Comparison of ENCODE assay signal across 24 cellular contexts in genomic region chr19:46384396-46384795, GRCh38. TPM values are rescaled to one million over a fixed set of nuclear protein-coding genes. Genes with fewer than 3 reads are reported as not detected.
DNase-seq lines count a peak whose midpoint lies in the region; FAIRE-seq and TF ChIP-seq lines count a peak whose summit lies in the region.
"Had no signal": no experiment of that assay in that cellular context is flagged by ENCODE, and none has a peak within 500 bp of the region (broad histone marks: within the 10 kb centered on the region; RNA-seq: fewer than 3 reads in every experiment).

No MANE protein-coding gene starts in this region.

- peak overlapping the region; percentile 49 for H3K27ac Mint-ChIP-seq in endothelial cell (ENCODE audit: unreplicated experiment)
- peak overlapping the region; percentile 45 for H3K27ac Mint-ChIP-seq in nephron progenitor cell
- H3K27ac Mint-ChIP-seq: activated CD8-positive, alpha-beta memory T cell treated with anti-CD3 and anti-CD28 coated beads, Interleukin-2, amount 10 ng/mL, durations not matched to agents 7 days and 5 days; activated T-helper 17 cell treated with anti-CD3 and anti-CD28 coated beads, Interleukin-2, amount 50 U/mL, for 72 hours; effector memory CD8-positive, alpha-beta T cell had no signal

- H3K4me3 Mint-ChIP-seq in endothelial cell (ENCODE audit: unreplicated experiment) (no peak overlapping the region), nephron progenitor cell (no peak overlapping the region)
- H3K4me3 Mint-ChIP-seq: activated CD8-positive, alpha-beta memory T cell treated with anti-CD3 and anti-CD28 coated beads, Interleukin-2, amount 10 ng/mL, durations not matched to agents 7 days and 5 days; activated T-helper 17 cell treated with anti-CD3 and anti-CD28 coated beads, Interleukin-2, amount 50 U/mL, for 72 hours; effector memory CD8-positive, alpha-beta T cell; naive B cell had no signal

- peaks cover 11% of the 10 kb centered on the region for H3K27me3 Mint-ChIP-seq in endothelial cell (ENCODE audit: unreplicated experiment)
- no peaks in the 10 kb centered on the region for H3K27me3 Mint-ChIP-seq in nephron progenitor cell (ENCODE audit: low read depth, poor library complexity)
- H3K27me3 Mint-ChIP-seq: activated CD8-positive, alpha-beta memory T cell treated with anti-CD3 and anti-CD28 coated beads, Interleukin-2, amount 10 ng/mL, durations not matched to agents 7 days and 5 days; activated T-helper 17 cell treated with anti-CD3 and anti-CD28 coated beads, Interleukin-2, amount 50 U/mL, for 72 hours; effector memory CD8-positive, alpha-beta T cell; naive B cell had no signal

- peaks cover 60% of the 10 kb centered on the region for H3K36me3 Mint-ChIP-seq in endothelial cell (ENCODE audit: low read depth, unreplicated experiment)
- H3K36me3 Mint-ChIP-seq in nephron progenitor cell (ENCODE audit: low read depth) = peaks cover 89% of the 10 kb centered on the region

- H3K4me1 Mint-ChIP-seq in endothelial cell (ENCODE audit: unreplicated experiment) = peaks cover 1% of the 10 kb centered on the region
- peaks cover 18% of the 10 kb centered on the region for H3K4me1 Mint-ChIP-seq in nephron progenitor cell
- H3K4me1 Mint-ChIP-seq: activated CD8-positive, alpha-beta memory T cell treated with anti-CD3 and anti-CD28 coated beads, Interleukin-2, amount 10 ng/mL, durations not matched to agents 7 days and 5 days; activated T-helper 17 cell treated with anti-CD3 and anti-CD28 coated beads, Interleukin-2, amount 50 U/mL, for 72 hours had no signal

- TF ChIP-seq CTCF in endothelial cell (IDR thresholded peaks at IDR 0.05; ENCODE audit: unreplicated experiment) = no peak
- TF ChIP-seq CTCF in nephron progenitor cell (IDR thresholded peaks at IDR 0.05) = no peak

- no peak for FAIRE-seq in RCC 7860 (lab: Jason Lieb, UNC)
- FAIRE-seq: TTC549 had no signal

- peaks cover 3% of the 10 kb centered on the region for H3K9me3 Mint-ChIP-seq in endothelial cell (ENCODE audit: unreplicated experiment)
- H3K9me3 Mint-ChIP-seq in nephron progenitor cell = peaks cover 15% of the 10 kb centered on the region
- H3K9me3 Mint-ChIP-seq: activated T-helper 17 cell treated with anti-CD3 and anti-CD28 coated beads, Interleukin-2, amount 50 U/mL, for 72 hours; effector memory CD8-positive, alpha-beta T cell had no signal

- DNase-seq in D341Med (ENCODE audit: low spot score) (peak; percentile 83), NCI-H1694 (lab: John Stamatoyannopoulos, UW) (peak; percentile 49), endothelial cell (ENCODE audit: low spot score) (no peak), nephron progenitor cell (no peak), RCC 7860 (ENCODE audit: low spot score) (no peak), H4 (ENCODE audit: low spot score) (no peak), NK-92 (lab: John Stamatoyannopoulos, UW; ENCODE audit: unreplicated experiment) (no peak), NCI-H128 (lab: John Stamatoyannopoulos, UW; ENCODE audit: unreplicated experiment) (no peak)
- DNase-seq: activated CD8-positive, alpha-beta memory T cell treated with anti-CD3 and anti-CD28 coated beads, Interleukin-2, amount 10 ng/mL, durations not matched to agents 7 days and 5 days; effector memory CD8-positive, alpha-beta T cell; H7; mesenchymal stem cell; naive B cell; NCI-H1417; NCI-H526 treated with DMSO at 0.1 percent for 48 hours; OCI-M1; SJCRH30; T-helper 1 cell; uterus had no signal

RNA-seq across cellular contexts. Expression of gene CCDC8, which starts 29.0 kb away (rescaled TPM):
- total RNA-seq in endothelial cell (ENCODE audit: unreplicated experiment) = 13.3 TPM
- total RNA-seq in H4 (2014; rRNA removed; shearing (Covaris generic)) = not detected in 2 replicates
- total RNA-seq: activated CD8-positive, alpha-beta memory T cell treated with anti-CD3 and anti-CD28 coated beads, Interleukin-2, amount 10 ng/mL, durations not matched to agents 7 days and 5 days; activated T-helper 17 cell treated with anti-CD3 and anti-CD28 coated beads, Interleukin-2, amount 50 U/mL, for 72 hours; M059J had no signal

RNA-seq across cellular contexts. Expression of gene PPP5C, which starts 37.5 kb away (rescaled TPM):
- total RNA-seq in endothelial cell (ENCODE audit: unreplicated experiment) = 66.7 TPM
- total RNA-seq in H4 (2014; rRNA removed; shearing (Covaris generic)) = 48.7 and 59.1 TPM in 2 replicates

RNA-seq across cellular contexts. Expression of gene PNMA8C, which starts 44.3 kb away (rescaled TPM):
- 0.41 TPM for total RNA-seq in endothelial cell (ENCODE audit: unreplicated experiment)
- total RNA-seq in H4 (2014; rRNA removed; shearing (Covaris generic)) = not detected in 2 replicates
- total RNA-seq: activated CD8-positive, alpha-beta memory T cell treated with anti-CD3 and anti-CD28 coated beads, Interleukin-2, amount 10 ng/mL, durations not matched to agents 7 days and 5 days; activated T-helper 17 cell treated with anti-CD3 and anti-CD28 coated beads, Interleukin-2, amount 50 U/mL, for 72 hours; G401; M059J; subcutaneous adipose tissue had no signal

Comparison
In these comparisons a context has a peak if more than half of its experiments do, and no peak if none do; other contexts are left out.
1. DNase-seq: peak in D341Med (single experiment) and NCI-H1694 (single experiment); none in endothelial cell (single experiment), nephron progenitor cell (single experiment), RCC 7860 (single experiment), H4 (single experiment), NK-92 (single experiment) and NCI-H128 (single experiment).
2. RNA of gene CCDC8, which starts 29.0 kb away (total RNA-seq): 13.3 TPM in endothelial cell (single experiment); not detected in H4; every median in the first group is over 10 times any median in the second.